In the genomic region with DNA sequence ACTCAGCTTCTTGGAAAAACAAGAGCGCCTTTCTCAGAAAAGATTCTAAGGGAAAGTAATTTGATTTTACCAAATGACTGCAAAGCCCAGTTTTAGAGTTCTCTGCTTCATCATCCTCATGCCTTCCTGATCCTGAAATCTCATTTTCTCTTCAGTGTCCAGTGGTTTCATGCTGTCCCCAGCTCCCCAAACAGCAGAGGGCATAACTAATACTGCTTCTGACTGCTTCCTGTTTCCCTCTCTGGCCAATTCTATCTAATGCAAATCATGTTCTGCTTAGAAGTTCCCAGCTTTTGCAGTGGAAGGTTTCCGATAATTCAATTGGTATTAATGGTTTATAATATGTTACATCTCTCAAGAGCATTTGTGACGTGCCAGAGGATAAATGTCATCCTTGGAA, we compare ENCODE assay signal across 20 cellular contexts.
"Had no signal": no experiment of that assay in that cellular context is flagged by ENCODE, and none has a peak within 500 bp of the region (broad histone marks: within the 10 kb centered on the region; RNA-seq: fewer than 3 reads in every experiment).

No MANE protein-coding gene starts in this region.

- DNase-seq: colonic mucosa; effector memory CD4-positive, alpha-beta T cell; kidney; mesendoderm; naive thymus-derived CD8-positive, alpha-beta T cell; nephron progenitor cell; nucleus accumbens; posterior cingulate gyrus; psoas muscle; right cardiac atrium; spleen; stimulated activated CD4-positive, alpha-beta T cell treated with anti-CD3 and anti-CD28 coated beads, Interleukin-2, amount 100 ng/mL, for 48 hours; stimulated activated naive B cell treated with anti-CD40 and anti-IgM and Interleukin-4, amounts not matched to agents 10 μg/mL and 1 μg/mL and 100 μg/mL, for 72 hours; transverse colon; upper lobe of right lung; uterus had no signal

- H3K4me3 Mint-ChIP-seq: dendritic cell treated with granulocyte-macrophage colony-stimulating factor and Interleukin-4, amounts not matched to agents 40 ng/mL and 50 ng/mL, for 4 days; naive thymus-derived CD8-positive, alpha-beta T cell; nephron progenitor cell; stimulated activated naive B cell treated with anti-CD40 and anti-IgM and Interleukin-4, amounts not matched to agents 10 μg/mL and 1 μg/mL and 100 μg/mL, for 72 hours; stimulated activated naive CD8-positive, alpha-beta T cell treated with anti-CD3 and anti-CD28 coated beads, Interleukin-15, Interleukin-2, amounts not matched to agents 100 ng/mL and 50 ng/mL, for 24 hours had no signal

- H3K9me3 Mint-ChIP-seq: dendritic cell treated with granulocyte-macrophage colony-stimulating factor and Interleukin-4, amounts not matched to agents 40 ng/mL and 50 ng/mL, for 4 days; nephron progenitor cell; stimulated activated naive CD8-positive, alpha-beta T cell treated with anti-CD3 and anti-CD28 coated beads, Interleukin-15, Interleukin-2, amounts not matched to agents 100 ng/mL and 50 ng/mL, for 24 hours had no signal

- H3K27ac Mint-ChIP-seq: dendritic cell treated with granulocyte-macrophage colony-stimulating factor and Interleukin-4, amounts not matched to agents 40 ng/mL and 50 ng/mL, for 4 days; naive thymus-derived CD8-positive, alpha-beta T cell; nephron progenitor cell; stimulated activated naive B cell treated with anti-CD40 and anti-IgM and Interleukin-4, amounts not matched to agents 10 μg/mL and 1 μg/mL and 100 μg/mL, for 72 hours; stimulated activated naive CD8-positive, alpha-beta T cell treated with anti-CD3 and anti-CD28 coated beads, Interleukin-15, Interleukin-2, amounts not matched to agents 100 ng/mL and 50 ng/mL, for 24 hours had no signal

- H3K4me1 Mint-ChIP-seq: naive thymus-derived CD8-positive, alpha-beta T cell; stimulated activated naive B cell treated with anti-CD40 and anti-IgM and Interleukin-4, amounts not matched to agents 10 μg/mL and 1 μg/mL and 100 μg/mL, for 72 hours had no signal

- H3K27me3 Mint-ChIP-seq: dendritic cell treated with granulocyte-macrophage colony-stimulating factor and Interleukin-4, amounts not matched to agents 40 ng/mL and 50 ng/mL, for 4 days; stimulated activated naive B cell treated with anti-CD40 and anti-IgM and Interleukin-4, amounts not matched to agents 10 μg/mL and 1 μg/mL and 100 μg/mL, for 72 hours had no signal

- H3K36me3 Mint-ChIP-seq: naive thymus-derived CD8-positive, alpha-beta T cell; stimulated activated naive B cell treated with anti-CD40 and anti-IgM and Interleukin-4, amounts not matched to agents 10 μg/mL and 1 μg/mL and 100 μg/mL, for 72 hours had no signal

- FAIRE-seq: endothelial cell of umbilical vein, frontal cortex, kidney had no signal
